Comparison of ENCODE assay signal across 9 cellular contexts in genomic region chr12:11653215-11653753, GRCh38. TPM values are rescaled to one million over a fixed set of nuclear protein-coding genes. Genes with fewer than 3 reads are reported as not detected.
A peak's percentile ranks its signal among the peaks of the same experiment; 100 is the strongest.
DNase-seq lines count a peak whose midpoint lies in the region; TF ChIP-seq lines count a peak whose summit lies in the region.
"Had no signal": no experiment of that assay in that cellular context is flagged by ENCODE, and none has a peak within 500 bp of the region (broad histone marks: within the 10 kb centered on the region; RNA-seq: fewer than 3 reads in every experiment).

No MANE protein-coding gene starts in this region.

- H3K9me3 ChIP-seq in Peyer's patch (no peaks in the 10 kb centered on the region), parathyroid adenoma (ENCODE audit: control insufficient read depth, low read length) (no peaks in the 10 kb centered on the region)
- H3K9me3 ChIP-seq: A549 had no signal

- no peak for TF ChIP-seq POLR2A in Peyer's patch (IDR thresholded peaks at IDR 0.05)

- peak overlapping the region; percentile 9 for H2AFZ ChIP-seq in parathyroid adenoma

- H3K36me3 ChIP-seq in Peyer's patch (no peaks in the 10 kb centered on the region), parathyroid adenoma (ENCODE audit: control insufficient read depth, insufficient read depth, low read length) (no peaks in the 10 kb centered on the region)

- DNase-seq in NK-92 treated with Interleukin-12 subunit alpha and Interleukin-12 subunit beta, amount 100 ng/mL, for 24 hours (lab: John Stamatoyannopoulos, UW) = peak; percentile 2
- DNase-seq in NK-92 (lab: John Stamatoyannopoulos, UW; ENCODE audit: unreplicated experiment) = no peak
- peak in 2 of 3 donors; percentile 50 to 69 for DNase-seq in Peyer's patch
- DNase-seq in coronary artery (ENCODE audit: low spot score) = no peak
- DNase-seq in mesenteric fat pad (ENCODE audit: low spot score) = no peak
- no peak for DNase-seq in AG20443 (ENCODE audit: low spot score)
- no peak for DNase-seq in GM19238 (ENCODE audit: insufficient read length, low spot score)

- no peak for TF ChIP-seq CTCF in Peyer's patch (IDR thresholded peaks at IDR 0.05)
- no peak for TF ChIP-seq CTCF in coronary artery (IDR thresholded peaks at IDR 0.05)
- no peak for TF ChIP-seq CTCF in parathyroid adenoma (IDR thresholded peaks at IDR 0.05)

- H3K27me3 ChIP-seq in Peyer's patch (no peaks in the 10 kb centered on the region), parathyroid adenoma (ENCODE audit: control insufficient read depth, insufficient read depth, low read length) (no peaks in the 10 kb centered on the region)

- peak overlapping the region; percentile 41 to 98 (median 92) for H3K27ac ChIP-seq in Peyer's patch
- peak overlapping the region; percentile 94 to 99 for H3K27ac ChIP-seq in coronary artery
- H3K27ac ChIP-seq in parathyroid adenoma = peak overlapping the region; percentile 68
- H3K27ac ChIP-seq: A549 had no signal

- peak overlapping the region; percentile 87 for H3K4me2 ChIP-seq in parathyroid adenoma (ENCODE audit: low read length)

- H3K4me1 ChIP-seq in Peyer's patch (peaks cover 0 to 15% (median 11%) of the 10 kb centered on the region in 4 donors), parathyroid adenoma (peaks cover 16% of the 10 kb centered on the region)

- H3K79me2 ChIP-seq in parathyroid adenoma = peaks cover 26% of the 10 kb centered on the region

- H3K9ac ChIP-seq in parathyroid adenoma = no peak overlapping the region

- H3K4me3 ChIP-seq in Peyer's patch = peak overlapping the region in 3 of 4 donors; percentile 74 to 94 (median 90)
- H3K4me3 ChIP-seq in coronary artery = peak overlapping the region; percentile 84
- H3K4me3 ChIP-seq in parathyroid adenoma (ENCODE audit: low read depth, low read length) = no peak overlapping the region
- H3K4me3 ChIP-seq: A549 had no signal

RNA-seq across cellular contexts. Expression of gene ETV6, which starts 3.8 kb away (rescaled TPM):
- 10 to 100 TPM; 35.4 to 49.5 (median 42.2) TPM for total RNA-seq in Peyer's patch
- total RNA-seq in mesenteric fat pad = 42.0 TPM

Comparison
In these comparisons a context has a peak if more than half of its experiments do, and no peak if none do; other contexts are left out.
1. DNase-seq: peak in NK-92 treated with Interleukin-12 subunit alpha and Interleukin-12 subunit beta, amount 100 ng/mL, for 24 hours (single experiment) and Peyer's patch (2 of 3); none in NK-92 (single experiment), coronary artery (single experiment), mesenteric fat pad (single experiment), AG20443 (single experiment) and GM19238 (single experiment).
2. Peak in every context shown above with its lines, with median percentiles within 50 percentile points of each other: H3K27ac ChIP-seq.